In the genomic region with DNA sequence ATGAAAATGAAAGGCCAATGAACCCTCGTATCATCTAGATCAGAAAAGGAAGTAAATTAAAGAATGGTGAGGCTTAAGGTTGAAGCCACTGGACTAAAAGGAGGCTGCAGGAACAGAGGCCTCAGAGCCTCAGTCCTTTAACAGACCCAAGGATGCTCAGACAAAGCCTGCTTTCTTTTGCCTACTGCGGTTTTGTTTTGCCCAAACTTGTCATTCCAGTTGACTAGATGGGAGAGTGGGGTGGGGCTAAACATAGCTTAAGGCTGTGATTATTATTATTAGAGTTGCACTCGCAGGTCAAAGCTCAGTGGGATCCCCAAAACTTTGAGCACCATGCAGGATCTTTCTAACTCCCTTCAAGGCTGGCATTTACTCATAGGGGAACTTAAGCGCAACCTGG, we compare ENCODE assay signal across 30 cellular contexts.
"Had no signal": no experiment of that assay in that cellular context is flagged by ENCODE, and none has a peak within 500 bp of the region (broad histone marks: within the 10 kb centered on the region; RNA-seq: fewer than 3 reads in every experiment).

No MANE protein-coding gene starts in this region.

- H3K4me3 Mint-ChIP-seq: activated CD4-positive, alpha-beta memory T cell treated with anti-CD3 and anti-CD28 coated beads, Interleukin-2, amount 10 ng/mL, durations not matched to agents 7 days and 5 days; activated CD4-positive, alpha-beta T cell treated with anti-CD3 and anti-CD28 coated beads, Interleukin-2, amount 10 ng/mL, durations not matched to agents 7 days and 5 days; activated naive CD4-positive, alpha-beta T cell treated with anti-CD3 and anti-CD28 coated beads, Interleukin-2, amount 10 ng/mL, durations not matched to agents 7 days and 5 days; activated naive CD8-positive, alpha-beta T cell treated with anti-CD3 and anti-CD28 coated beads, Interleukin-2, amount 10 ng/mL, durations not matched to agents 7 days and 5 days; activated T-cell treated with anti-CD3 and anti-CD28 coated beads, Interleukin-2, amount 50 U/mL, for 24 hours; activated T-cell treated with anti-CD3 and anti-CD28 coated beads, Interleukin-2, amount 50 U/mL, for 72 hours; brain; effector memory CD8-positive, alpha-beta T cell had no signal

- H3K27me3 Mint-ChIP-seq: activated CD4-positive, alpha-beta memory T cell treated with anti-CD3 and anti-CD28 coated beads, Interleukin-2, amount 10 ng/mL, durations not matched to agents 7 days and 5 days; activated CD4-positive, alpha-beta T cell treated with anti-CD3 and anti-CD28 coated beads, Interleukin-2, amount 10 ng/mL, durations not matched to agents 7 days and 5 days; activated naive CD4-positive, alpha-beta T cell treated with anti-CD3 and anti-CD28 coated beads, Interleukin-2, amount 10 ng/mL, durations not matched to agents 7 days and 5 days; activated naive CD8-positive, alpha-beta T cell treated with anti-CD3 and anti-CD28 coated beads, Interleukin-2, amount 10 ng/mL, durations not matched to agents 7 days and 5 days; effector memory CD8-positive, alpha-beta T cell had no signal

- DNase-seq: activated CD4-positive, alpha-beta memory T cell treated with anti-CD3 and anti-CD28 coated beads, Interleukin-2, amount 10 ng/mL, durations not matched to agents 7 days and 5 days; activated CD4-positive, alpha-beta T cell treated with anti-CD3 and anti-CD28 coated beads for 1 hour; activated CD4-positive, alpha-beta T cell treated with anti-CD3 and anti-CD28 coated beads for 4 hours; activated CD4-positive, alpha-beta T cell treated with anti-CD3 and anti-CD28 coated beads, Interleukin-2, amount 10 ng/mL, durations not matched to agents 7 days and 5 days; activated CD4-positive, alpha-beta T cell treated with anti-CD3 and anti-CD28 coated beads, Interleukin-2, amount 50 U/mL, for 4 hours; activated CD8-positive, alpha-beta memory T cell treated with anti-CD3 and anti-CD28 coated beads, Interleukin-2, amount 50 U/mL, for 48 hours; activated gamma-delta T cell; activated naive CD4-positive, alpha-beta T cell; activated naive CD4-positive, alpha-beta T cell treated with anti-CD3 and anti-CD28 coated beads, Interleukin-2, amount 10 ng/mL, durations not matched to agents 7 days and 5 days; activated naive CD8-positive, alpha-beta T cell treated with anti-CD3 and anti-CD28 coated beads, Interleukin-2, amount 10 ng/mL, durations not matched to agents 7 days and 5 days; activated T-cell treated with anti-CD3 and anti-CD28 coated beads for 4 hours; activated T-cell treated with anti-CD3 and anti-CD28 coated beads, Interleukin-2, amount 50 U/mL, for 24 hours; activated T-cell treated with anti-CD3 and anti-CD28 coated beads, Interleukin-2, amount 50 U/mL, for 72 hours; caudate nucleus; cortex of kidney; dermis blood vessel endothelial cell; effector CD4-positive, alpha-beta T cell; effector memory CD8-positive, alpha-beta T cell; esophagus squamous epithelium; gastrocnemius medialis; glutamatergic neuron; heart left ventricle; hypothalamus; T-helper 2 cell had no signal

- H3K9me3 ChIP-seq: ascending aorta, esophagus squamous epithelium, gastrocnemius medialis had no signal

- H3K27ac ChIP-seq: ascending aorta, epithelial cell of prostate, esophagus squamous epithelium, gastrocnemius medialis, heart left ventricle had no signal

- H3K36me3 Mint-ChIP-seq: activated naive CD4-positive, alpha-beta T cell treated with anti-CD3 and anti-CD28 coated beads, Interleukin-2, amount 10 ng/mL, durations not matched to agents 7 days and 5 days; activated naive CD4-positive, alpha-beta T cell treated with anti-CD3 and anti-CD28 coated beads, Interleukin-2, amount 50 U/mL, for 72 hours; activated naive CD8-positive, alpha-beta T cell treated with anti-CD3 and anti-CD28 coated beads, Interleukin-2, amount 10 ng/mL, durations not matched to agents 7 days and 5 days; brain had no signal

- H3K27ac Mint-ChIP-seq: activated CD4-positive, alpha-beta memory T cell treated with anti-CD3 and anti-CD28 coated beads, Interleukin-2, amount 10 ng/mL, durations not matched to agents 7 days and 5 days; activated CD4-positive, alpha-beta T cell treated with anti-CD3 and anti-CD28 coated beads, Interleukin-2, amount 10 ng/mL, durations not matched to agents 7 days and 5 days; activated naive CD4-positive, alpha-beta T cell treated with anti-CD3 and anti-CD28 coated beads, Interleukin-2, amount 10 ng/mL, durations not matched to agents 7 days and 5 days; activated naive CD4-positive, alpha-beta T cell treated with anti-CD3 and anti-CD28 coated beads, Interleukin-2, amount 50 U/mL, for 72 hours; activated naive CD8-positive, alpha-beta T cell treated with anti-CD3 and anti-CD28 coated beads, Interleukin-2, amount 10 ng/mL, durations not matched to agents 7 days and 5 days; activated T-cell treated with anti-CD3 and anti-CD28 coated beads, Interleukin-2, amount 50 U/mL, for 24 hours; activated T-cell treated with anti-CD3 and anti-CD28 coated beads, Interleukin-2, amount 50 U/mL, for 72 hours; brain; effector memory CD8-positive, alpha-beta T cell had no signal

- H3K4me3 ChIP-seq: ascending aorta, esophagus squamous epithelium, gastrocnemius medialis, heart left ventricle had no signal

- H3K4me1 ChIP-seq: ascending aorta, esophagus squamous epithelium, gastrocnemius medialis, heart left ventricle had no signal

- H3K27me3 ChIP-seq: ascending aorta, esophagus squamous epithelium, gastrocnemius medialis, heart left ventricle had no signal

- FAIRE-seq: colon, TTC549 had no signal

- H3K9me3 Mint-ChIP-seq: activated naive CD4-positive, alpha-beta T cell treated with anti-CD3 and anti-CD28 coated beads, Interleukin-2, amount 10 ng/mL, durations not matched to agents 7 days and 5 days; activated naive CD4-positive, alpha-beta T cell treated with anti-CD3 and anti-CD28 coated beads, Interleukin-2, amount 50 U/mL, for 72 hours had no signal

- ATAC-seq: activated naive CD4-positive, alpha-beta T cell treated with anti-CD3 and anti-CD28 coated beads, Interleukin-2, amount 50 U/mL, for 72 hours; activated T-cell treated with anti-CD3 and anti-CD28 coated beads, Interleukin-2, amount 50 U/mL, for 72 hours; effector memory CD8-positive, alpha-beta T cell; gastrocnemius medialis; heart left ventricle had no signal

- H3K4me1 Mint-ChIP-seq: activated CD4-positive, alpha-beta memory T cell treated with anti-CD3 and anti-CD28 coated beads, Interleukin-2, amount 10 ng/mL, durations not matched to agents 7 days and 5 days; activated CD4-positive, alpha-beta T cell treated with anti-CD3 and anti-CD28 coated beads, Interleukin-2, amount 10 ng/mL, durations not matched to agents 7 days and 5 days; activated naive CD4-positive, alpha-beta T cell treated with anti-CD3 and anti-CD28 coated beads, Interleukin-2, amount 10 ng/mL, durations not matched to agents 7 days and 5 days; activated naive CD8-positive, alpha-beta T cell treated with anti-CD3 and anti-CD28 coated beads, Interleukin-2, amount 10 ng/mL, durations not matched to agents 7 days and 5 days had no signal

- H3K36me3 ChIP-seq: ascending aorta, esophagus squamous epithelium, gastrocnemius medialis, heart left ventricle had no signal
